20 cellular contexts compared by ENCODE assay signal in the genomic region with DNA sequence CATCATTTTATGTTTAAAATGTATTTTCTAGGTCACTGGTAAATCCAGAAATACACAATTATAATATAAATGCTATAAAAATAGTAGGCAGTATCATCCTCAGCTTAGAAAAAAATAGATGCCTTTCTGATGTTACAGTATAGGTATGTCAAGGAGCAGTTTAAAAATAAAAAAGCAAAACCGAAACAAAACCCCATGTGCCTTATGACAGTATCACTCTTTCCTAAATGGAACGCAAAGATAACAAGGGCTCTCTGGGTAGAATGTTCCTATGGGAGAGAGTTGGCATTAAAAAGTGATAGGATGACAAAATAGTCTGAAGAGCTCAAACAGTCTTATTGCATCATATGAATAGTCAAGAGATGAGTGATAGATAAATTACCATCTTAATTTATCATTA.
DNase-seq lines count a peak whose midpoint lies in the region; ATAC-seq, FAIRE-seq and TF ChIP-seq lines count a peak whose summit lies in the region.
"Had no signal": no experiment of that assay in that cellular context is flagged by ENCODE, and none has a peak within 500 bp of the region (broad histone marks: within the 10 kb centered on the region; RNA-seq: fewer than 3 reads in every experiment).

No MANE protein-coding gene starts in this region.

- peaks cover 4% of the 10 kb centered on the region; the same call in 2 of the 3 replicates for H3K36me3 Mint-ChIP-seq in GM23338 (ENCODE audit: low read depth)
- H3K36me3 Mint-ChIP-seq: CD8-positive, alpha-beta T cell had no signal

- no peak overlapping the region; the same call in 1 of the 2 replicates for H3K18ac ChIP-seq in H1 (ENCODE audit: extremely low read depth, low read length)

- CTCF ChIA-PET in H1 (lab: Charles Lee; ENCODE audit: partially characterized antibody) = interaction anchor here (0.9 kb wide), 1 partner anchor 19 kb away, joined by 3 read pairs; no protein-coding TSS in a partner anchor

- H4K5ac ChIP-seq in H1 (ENCODE audit: insufficient read length, low read depth, low read length) = peak overlapping the region; percentile 66

- H3K9ac ChIP-seq in H1 (replicated peaks in 1 of 4; ENCODE audit: extremely low read depth in 1 of 4, low read depth in 3 of 4, low read length in 3 of 4) = no peak overlapping the region
- H3K9ac ChIP-seq: BLaER1 treated with 17β-estradiol and CSF1 and Interleukin-3, amounts not matched to agents 10 nM and 100 nM; GM23248 had no signal

- POLR2A ChIA-PET in H1 (lab: Charles Lee; ENCODE audit: partially characterized antibody) = no interaction called here

- H3K27ac ChIP-seq in heart left ventricle (peak overlapping the region in 5 of 12 donors; percentile 21 to 45 (median 32)), GM23338 (ENCODE audit: low read depth) (no peak overlapping the region), H1 (ENCODE audit: low read depth, low read length) (no peak overlapping the region), right cardiac atrium (ENCODE audit: low read length) (no peak overlapping the region), psoas muscle (no peak overlapping the region)
- H3K27ac ChIP-seq: BLaER1 treated with 17β-estradiol and CSF1 and Interleukin-3, amounts not matched to agents 10 nM and 100 nM; GM23248 had no signal

- H3K36me3 ChIP-seq in heart left ventricle = no peaks in the 10 kb centered on the region
- no peaks in the 10 kb centered on the region for H3K36me3 ChIP-seq in GM23338 (ENCODE audit: insufficient read depth)
- no peaks in the 10 kb centered on the region for H3K36me3 ChIP-seq in H1 (ENCODE audit: control insufficient read depth in 2 of 4, insufficient read depth in 4 of 4, low read length in 3 of 4)
- no peaks in the 10 kb centered on the region for H3K36me3 ChIP-seq in psoas muscle (ENCODE audit: insufficient read depth in 1 of 2, low read depth in 1 of 2)
- H3K36me3 ChIP-seq: BLaER1 treated with 17β-estradiol and CSF1 and Interleukin-3, amounts not matched to agents 10 nM and 100 nM had no signal

- TF ChIP-seq POLR2A in heart left ventricle (IDR thresholded peaks at IDR 0.05) = no peak
- no peak for TF ChIP-seq POLR2A in H1 (IDR thresholded peaks at IDR 0.05; ENCODE audit: control extremely low read depth in 1 of 2, low read depth in 2 of 2, low read length in 2 of 2)

- intact Hi-C loops in heart left ventricle (cut with DNase I) (loop anchor here in 1 of 10 donors (10.0 kb wide), 1 partner anchor 64 kb away; no protein-coding TSS in a partner anchor), cardiac septum (cut with DNase I) (no loop called here), right cardiac atrium (cut with DNase I) (no loop called here), psoas muscle (cut with DNase I) (no loop called here)

- TF ChIP-seq RAD21 in H1 (IDR thresholded peaks at IDR 0.05 in 1 of 2, conservative IDR thresholded peaks at IDR 0.05 in 1 of 2; ENCODE audit: low read depth in 2 of 2, low read length in 2 of 2) = no peak

- no peak overlapping the region for H2BK120ac ChIP-seq in H1 (replicated peaks; ENCODE audit: low read depth, low read length)

- H4K20me1 ChIP-seq in GM23338 (replicated peaks; ENCODE audit: insufficient read depth) (no peaks in the 10 kb centered on the region), H1 (replicated peaks in 1 of 2; ENCODE audit: control insufficient read depth in 1 of 2, insufficient read depth in 2 of 2, low read length in 2 of 2) (no peaks in the 10 kb centered on the region)
- H4K20me1 ChIP-seq: BLaER1 treated with 17β-estradiol and CSF1 and Interleukin-3, amounts not matched to agents 10 nM and 100 nM had no signal

- H3K4me3 ChIP-seq in heart left ventricle (no peak overlapping the region), GM23338 (no peak overlapping the region), H1 (ENCODE audit: extremely low read depth in 1 of 4, insufficient read depth in 2 of 4, low read depth in 3 of 4, low read length in 4 of 4) (no peak overlapping the region), right cardiac atrium (ENCODE audit: low read length) (no peak overlapping the region), psoas muscle (no peak overlapping the region)
- H3K4me3 ChIP-seq: BLaER1 treated with 17β-estradiol and CSF1 and Interleukin-3, amounts not matched to agents 10 nM and 100 nM; GM23248 had no signal

- H3F3A ChIP-seq in GM23338 (replicated peaks; ENCODE audit: low read depth) = no peaks in the 10 kb centered on the region

- TF ChIP-seq CTCF in heart left ventricle (IDR thresholded peaks at IDR 0.05) (no peak), GM23338 (conservative IDR thresholded peaks at IDR 0.05; ENCODE audit: low read depth in 2 of 2) (no peak), H1 (IDR thresholded peaks at IDR 0.05; ENCODE audit: control extremely low read depth in 1 of 3, insufficient read depth in 1 of 3, low read depth in 1 of 3, low read length in 3 of 3) (no peak), psoas muscle (IDR thresholded peaks at IDR 0.05) (no peak)

- H3K4me1 ChIP-seq in heart left ventricle (peaks cover 0 to 6% (median 0%) of the 10 kb centered on the region in 12 donors), GM23338 (ENCODE audit: insufficient read depth) (peaks cover 15% of the 10 kb centered on the region), H1 (replicated peaks in 1 of 4; ENCODE audit: control insufficient read depth in 3 of 4, insufficient read depth in 4 of 4, low read length in 3 of 4) (peaks cover 0 to 7% (median 0%) of the 10 kb centered on the region in 4 experiments; a peak in 1 of 7 replicates), right cardiac atrium (ENCODE audit: control insufficient read depth, insufficient read depth, low read length) (no peaks in the 10 kb centered on the region), psoas muscle (no peaks in the 10 kb centered on the region)
- H3K4me1 ChIP-seq: BLaER1 treated with 17β-estradiol and CSF1 and Interleukin-3, amounts not matched to agents 10 nM and 100 nM had no signal

- DNase-seq in heart left ventricle (no peak), cardiac septum (ENCODE audit: low spot score) (no peak), GM23338 (ENCODE audit: low spot score) (no peak), H1 (ENCODE audit: low read depth in 1 of 2, low spot score in 2 of 2) (no peak), right cardiac atrium (no peak), psoas muscle (no peak), SW 1271 (lab: John Stamatoyannopoulos, UW) (no peak)
- DNase-seq: 8988T; Calu3; CD8-positive, alpha-beta T cell; DMS 273 treated with DMSO at 0.1 percent for 48 hours; DMS53; DND-41; EL; GM23248; H7 had no signal

- H3K14ac ChIP-seq in H1 (ENCODE audit: insufficient read length) = no peak overlapping the region

- H3K4ac ChIP-seq in H1 (replicated peaks; ENCODE audit: insufficient read length, low read depth, low read length) = no peak overlapping the region

- H4K91ac ChIP-seq in H1 (replicated peaks; ENCODE audit: insufficient read length, low read length) = no peak overlapping the region

- H3K9me2 ChIP-seq in GM23338 (ENCODE audit: insufficient read depth) = no peaks in the 10 kb centered on the region

- no peak overlapping the region for H2AFZ ChIP-seq in GM23338
- no peak overlapping the region for H2AFZ ChIP-seq in H1 (ENCODE audit: low read length)
- H2AFZ ChIP-seq: GM23248 had no signal

- H3K79me2 ChIP-seq in GM23338 (replicated peaks; ENCODE audit: insufficient read depth) = no peaks in the 10 kb centered on the region
- no peaks in the 10 kb centered on the region for H3K79me2 ChIP-seq in H1 (ENCODE audit: control insufficient read depth in 1 of 2, insufficient read depth in 2 of 2, low read length in 2 of 2)

- H3K27ac Mint-ChIP-seq in GM23338 = peak overlapping the region; percentile 59; the same call in 1 of the 2 replicates
- H3K27ac Mint-ChIP-seq: B cell; CD8-positive, alpha-beta T cell had no signal

- H3K27me3 ChIP-seq in heart left ventricle = no peaks in the 10 kb centered on the region
- H3K27me3 ChIP-seq in GM23338 (ENCODE audit: insufficient read depth) = no peaks in the 10 kb centered on the region
- H3K27me3 ChIP-seq in H1 (replicated peaks in 1 of 4; ENCODE audit: control insufficient read depth in 3 of 4, extremely low read depth in 1 of 4, insufficient read depth in 3 of 4, low read length in 3 of 4) = no peaks in the 10 kb centered on the region
- no peaks in the 10 kb centered on the region for H3K27me3 ChIP-seq in right cardiac atrium (ENCODE audit: control insufficient read depth, insufficient read depth)
- H3K27me3 ChIP-seq in psoas muscle (ENCODE audit: insufficient read depth in 3 of 3, low read length in 2 of 3) = no peaks in the 10 kb centered on the region
- H3K27me3 ChIP-seq: BLaER1 treated with 17β-estradiol and CSF1 and Interleukin-3, amounts not matched to agents 10 nM and 100 nM had no signal

- H3K79me1 ChIP-seq in H1 (ENCODE audit: low read depth, low read length) = no peaks in the 10 kb centered on the region

- peaks cover 11% of the 10 kb centered on the region; the same call in 2 of the 3 replicates for H3K4me1 Mint-ChIP-seq in GM23338
- H3K4me1 Mint-ChIP-seq: B cell had no signal

- no peak overlapping the region for H2BK12ac ChIP-seq in H1 (ENCODE audit: low read depth, low read length)

- peak overlapping the region; percentile 12; the same call in 1 of the 2 replicates for H3K4me2 ChIP-seq in GM23338
- no peak overlapping the region for H3K4me2 ChIP-seq in H1 (ENCODE audit: insufficient read depth in 1 of 2, low read depth in 2 of 2, low read length in 2 of 2)
- H3K4me2 ChIP-seq: BLaER1 treated with 17β-estradiol and CSF1 and Interleukin-3, amounts not matched to agents 10 nM and 100 nM had no signal

- no peak for FAIRE-seq in H1 (lab: Jason Lieb, UNC)
- FAIRE-seq: GM12891, GM19239 had no signal

- no peak overlapping the region for H3K23ac ChIP-seq in H1 (ENCODE audit: insufficient read length)

- H3K23me2 ChIP-seq in H1 (ENCODE audit: low read depth, low read length) = no peaks in the 10 kb centered on the region

- H3K56ac ChIP-seq in H1 (replicated peaks; ENCODE audit: insufficient read length, low read depth, low read length) = no peak overlapping the region

- no peak overlapping the region for H2BK20ac ChIP-seq in H1 (ENCODE audit: low read length)

- peaks cover 0 to 4% (median 0%) of the 10 kb centered on the region in 12 donors for H3K9me3 ChIP-seq in heart left ventricle
- H3K9me3 ChIP-seq in H1 (ENCODE audit: insufficient read depth in 2 of 2, low read depth in 1 of 2, low read length in 1 of 2) = no peaks in the 10 kb centered on the region
- H3K9me3 ChIP-seq in right cardiac atrium (ENCODE audit: control insufficient read depth, low read length) = no peaks in the 10 kb centered on the region
- no peaks in the 10 kb centered on the region for H3K9me3 ChIP-seq in psoas muscle
- H3K9me3 ChIP-seq: BLaER1 treated with 17β-estradiol and CSF1 and Interleukin-3, amounts not matched to agents 10 nM and 100 nM had no signal

- WGBS in heart left ventricle, 4 donors = 33 to 46% (median 40%) methylated on average over 2 of the region's 2 CpGs
- 74% methylated on average over 2 of the region's 2 CpGs; no CpG with 5 or more reads in 1 of the 2 experiments for WGBS in H1 (ENCODE audit: extremely low coverage in 1 of 2, insufficient coverage in 1 of 2, insufficient read length in 1 of 2, insufficient replicate concordance in 2 of 2, low coverage in 1 of 2, low lambda C conversion rate in 2 of 2, missing lambda C conversion rate in 1 of 2), 2 experiments
- 61% methylated on average over 2 of the region's 2 CpGs for WGBS in right cardiac atrium
- 86 to 92% (median 87%) methylated on average over 2 of the region's 2 CpGs for WGBS in psoas muscle, 3 donors

- H2BK5ac ChIP-seq in H1 (ENCODE audit: low read depth, low read length) = no peak overlapping the region

- H2AK5ac ChIP-seq in H1 (ENCODE audit: low read depth, low read length) = no peak overlapping the region

- H3K4me3 Mint-ChIP-seq in GM23338 = no peak overlapping the region
- H3K4me3 Mint-ChIP-seq: B cell; CD8-positive, alpha-beta T cell had no signal

- no peak for TF ChIP-seq EP300 in H1 (IDR thresholded peaks at IDR 0.05; ENCODE audit: borderline replicate concordance in 1 of 2, low read depth in 2 of 2, low read length in 2 of 2)

- ATAC-seq in heart left ventricle = peak; percentile 71 to 82 (median 82)
- no peak for ATAC-seq in GM23338
- peak; percentile 50 to 78 for ATAC-seq in right cardiac atrium
- no peak for ATAC-seq in psoas muscle
- ATAC-seq: CD8-positive, alpha-beta T cell had no signal

- H4K8ac ChIP-seq in H1 (ENCODE audit: extremely low read depth, insufficient read depth, low read length) = no peak overlapping the region

- H3K9me3 Mint-ChIP-seq in GM23338 = peaks cover 4% of the 10 kb centered on the region; the same call in 1 of the 3 replicates

- no peaks in the 10 kb centered on the region for H3K27me3 Mint-ChIP-seq in GM23338 (ENCODE audit: insufficient read depth, low read depth, poor library complexity)
- H3K27me3 Mint-ChIP-seq: B cell had no signal

- no peak overlapping the region for H2BK15ac ChIP-seq in H1 (ENCODE audit: low read length)

Comparison
In these comparisons a context has a peak if more than half of its experiments do, and no peak if none do; other contexts are left out.
1. ATAC-seq: peak in heart left ventricle (4 of 4) and right cardiac atrium (2 of 2); none in GM23338 (single experiment) and psoas muscle (0 of 4).